13 cellular contexts compared by ENCODE assay signal in genomic region chr11:6203327-6203726, GRCh38. TPM values are rescaled to one million over a fixed set of nuclear protein-coding genes. Genes with fewer than 3 reads are reported as not detected.
A peak's percentile ranks its signal among the peaks of the same experiment; 100 is the strongest.
DNase-seq lines count a peak whose midpoint lies in the region; ATAC-seq, FAIRE-seq and TF ChIP-seq lines count a peak whose summit lies in the region.
"Had no signal": no experiment of that assay in that cellular context is flagged by ENCODE, and none has a peak within 500 bp of the region (broad histone marks: within the 10 kb centered on the region; RNA-seq: fewer than 3 reads in every experiment).

No MANE protein-coding gene starts in this region.

- H3K27ac Mint-ChIP-seq in T-helper 17 cell, result peak overlapping the region; percentile 39

- ATAC-seq in HG02885 (IDR thresholded peaks at IDR 0.05; ENCODE audit: poor library complexity, unreplicated experiment), result peak; percentile 69
- ATAC-seq in T-helper 17 cell, result peak; percentile 90
- no peak for ATAC-seq in HG03025 (IDR thresholded peaks at IDR 0.05; ENCODE audit: low FRiP score, unreplicated experiment)
- ATAC-seq: K562 had no signal

- no peaks in the 10 kb centered on the region for H3K27me3 Mint-ChIP-seq in T-helper 17 cell

- no peak for TF ChIP-seq CTCF in GM10266 (IDR thresholded peaks at IDR 0.05; ENCODE audit: control insufficient read depth, insufficient read depth, low read depth, missing control alignments)

- DNase-seq in GM10266 (ENCODE audit: extremely low spot score) (peak; percentile 29), GM19239 (ENCODE audit: insufficient read length, low spot score) (no peak), T-helper 17 cell (no peak), HuH-7 (ENCODE audit: low spot score) (no peak), H54 (ENCODE audit: insufficient read length, low spot score) (no peak), SK-N-DZ (ENCODE audit: low spot score) (no peak)

- peaks cover 30% of the 10 kb centered on the region for H3K4me1 Mint-ChIP-seq in T-helper 17 cell

- no peaks in the 10 kb centered on the region for H3K9me3 ChIP-seq in T-helper 17 cell (ENCODE audit: control insufficient read depth, low read length, poor library complexity, severe bottlenecking)
- H3K9me3 ChIP-seq: prostate gland had no signal

- peak; percentile 48 for FAIRE-seq in GM19239 (lab: Jason Lieb, UNC)
- no peak for FAIRE-seq in H54 (lab: Jason Lieb, UNC)
- FAIRE-seq: astrocyte, islet of Langerhans, K562 had no signal

- peak overlapping the region; percentile 0 for H3K4me3 Mint-ChIP-seq in T-helper 17 cell

- TF ChIP-seq POLR2A in H54 (IDR thresholded peaks at IDR 0.05; ENCODE audit: low read depth, low read length), result no peak

- H3K36me3 Mint-ChIP-seq in T-helper 17 cell (ENCODE audit: low read depth), result peaks cover 3% of the 10 kb centered on the region

RNA-seq across cellular contexts. Expression of gene C11orf42, which starts 2.0 kb away (rescaled TPM):
- not detected for total RNA-seq in T-helper 17 cell
- polyA plus RNA-seq in SK-N-DZ (2014; cell fraction: cytosol; rRNA removed), result not detected in 2 replicates
- not detected in 2 replicates for polyA plus RNA-seq in SK-N-DZ (2014; cell fraction: nucleus; rRNA removed)
- total RNA-seq: astrocyte, K562 had no signal
- polyA plus RNA-seq: esophagus, K562 had no signal

RNA-seq across cellular contexts. Expression of gene OR52W1, which starts 4.3 kb away (rescaled TPM):
- total RNA-seq in T-helper 17 cell, result not detected
- polyA plus RNA-seq in SK-N-DZ (2014; cell fraction: cytosol; rRNA removed), result not detected in 2 replicates
- not detected in 2 replicates for polyA plus RNA-seq in SK-N-DZ (2014; cell fraction: nucleus; rRNA removed)
- total RNA-seq: astrocyte, K562, prostate gland had no signal
- polyA plus RNA-seq: esophagus, K562 had no signal

RNA-seq across cellular contexts. Expression of gene FHIP1B, which starts 31.1 kb away (rescaled TPM):
- total RNA-seq in T-helper 17 cell, result 10 to 100 TPM; 27.6 to 33.8 TPM
- 17.8 and 21.9 TPM in 2 replicates for polyA plus RNA-seq in SK-N-DZ (2014; cell fraction: cytosol; rRNA removed)
- polyA plus RNA-seq in SK-N-DZ (2014; cell fraction: nucleus; rRNA removed), result 38.0 and 84.8 TPM in 2 replicates

RNA-seq across cellular contexts. Expression of gene OR52B2, which starts 33.2 kb away (rescaled TPM):
- not detected for total RNA-seq in T-helper 17 cell
- not detected in 2 replicates for polyA plus RNA-seq in SK-N-DZ (2014; cell fraction: cytosol; rRNA removed)
- polyA plus RNA-seq in SK-N-DZ (2014; cell fraction: nucleus; rRNA removed), result not detected in 2 replicates
- total RNA-seq: astrocyte, K562, prostate gland had no signal
- polyA plus RNA-seq: esophagus, K562 had no signal

RNA-seq across cellular contexts. Expression of gene CNGA4, which starts 35.6 kb away (rescaled TPM):
- under 1 TPM; 0.15 to 0.23 TPM for total RNA-seq in T-helper 17 cell
- 0.49 TPM in 1 of 2 replicates, not detected in the other for polyA plus RNA-seq in SK-N-DZ (2014; cell fraction: cytosol; rRNA removed)
- polyA plus RNA-seq in SK-N-DZ (2014; cell fraction: nucleus; rRNA removed), result not detected in 2 replicates
